10 cellular contexts compared by ENCODE assay signal in the genomic region with DNA sequence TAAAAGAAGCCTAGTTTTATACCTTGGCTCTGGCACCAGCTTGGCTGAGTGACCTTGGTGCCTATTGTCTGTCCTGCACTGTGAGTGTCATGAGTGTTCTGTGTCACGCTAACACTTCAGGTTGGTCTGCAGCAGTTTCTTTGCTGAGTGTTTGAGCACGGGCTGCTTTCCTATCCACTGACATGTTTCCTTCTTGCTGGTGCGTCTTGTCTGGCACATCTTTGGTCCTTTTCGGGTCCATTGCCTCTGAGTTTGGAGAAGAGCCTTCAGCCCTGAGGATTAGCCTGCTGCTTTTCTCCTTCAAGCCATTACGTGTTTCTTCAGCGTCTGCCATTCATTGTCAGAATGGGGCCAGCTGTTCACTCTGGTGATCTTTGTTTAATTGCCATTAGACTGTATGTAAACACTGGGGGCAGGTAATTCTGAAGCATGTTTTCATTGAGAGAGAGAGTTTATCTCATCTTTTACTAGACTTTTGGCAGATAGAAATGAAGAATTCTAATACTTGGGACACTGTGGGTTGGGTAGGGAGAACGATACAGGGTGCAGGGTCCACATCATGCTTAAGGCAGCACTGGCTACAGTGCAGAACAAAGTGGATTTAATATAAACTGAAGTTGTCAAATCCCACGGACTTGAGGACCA. TPM values are rescaled to one million over a fixed set of nuclear protein-coding genes. Genes with fewer than 3 reads are reported as not detected.
DNase-seq lines count a peak whose midpoint lies in the region; ATAC-seq, FAIRE-seq and TF ChIP-seq lines count a peak whose summit lies in the region.
"Had no signal": no experiment of that assay in that cellular context is flagged by ENCODE, and none has a peak within 500 bp of the region (broad histone marks: within the 10 kb centered on the region; RNA-seq: fewer than 3 reads in every experiment).

No MANE protein-coding gene starts in this region.

- H3K9me3 Mint-ChIP-seq in effector memory CD8-positive, alpha-beta T cell: no peaks in the 10 kb centered on the region

- H3K36me3 Mint-ChIP-seq in effector memory CD8-positive, alpha-beta T cell (ENCODE audit: insufficient read depth): no peaks in the 10 kb centered on the region

- H3K27ac Mint-ChIP-seq in effector memory CD8-positive, alpha-beta T cell: no peak overlapping the region

- in situ Hi-C loops in GM13976 (cut with MboI; ENCODE audit: low sequenced_read_pairs, unreplicated experiment): no loop called here

- no peak for FAIRE-seq in kidney (lab: Jason Lieb, UNC)
- FAIRE-seq: GM12891 had no signal

- no peak overlapping the region for H3K4me3 Mint-ChIP-seq in effector memory CD8-positive, alpha-beta T cell

- intact Hi-C loops in adrenal gland (cut with DNase I) (no loop called here), kidney (cut with DNase I) (no loop called here), thyroid gland (cut with DNase I) (no loop called here)

- H3K4me3 ChIP-seq in adrenal gland (no peak overlapping the region), kidney (ENCODE audit: low read length in 2 of 2) (peak overlapping the region; percentile 4 to 18), thyroid gland (replicated peaks in 1 of 3) (no peak overlapping the region)

- TF ChIP-seq CTCF in adrenal gland (IDR thresholded peaks at IDR 0.05) (no peak), kidney (IDR thresholded peaks at IDR 0.05; ENCODE audit: borderline replicate concordance, extremely low read depth, insufficient read depth) (no peak), thyroid gland (IDR thresholded peaks at IDR 0.05) (no peak), GM13976 (IDR thresholded peaks at IDR 0.05; ENCODE audit: borderline replicate concordance, control extremely low read depth, extremely low read depth, insufficient read depth, missing control alignments) (no peak)

- peak; percentile 22 for DNase-seq in DMS153 (lab: John Stamatoyannopoulos, UW)
- no peak for DNase-seq in DMS153 treated with DMSO at 0.1 percent for 48 hours (lab: John Stamatoyannopoulos, UW; ENCODE audit: unreplicated experiment)
- peak; percentile 31 to 65 (median 55) for DNase-seq in adrenal gland
- no peak for DNase-seq in kidney
- peak; percentile 84 to 86 for DNase-seq in thyroid gland
- no peak for DNase-seq in effector memory CD8-positive, alpha-beta T cell
- no peak for DNase-seq in GM13976 (ENCODE audit: low spot score)

- peaks cover 0 to 11% of the 10 kb centered on the region in 2 donors for H3K4me1 ChIP-seq in adrenal gland (replicated peaks in 1 of 2)
- peaks cover 4 to 18% of the 10 kb centered on the region in 2 donors for H3K4me1 ChIP-seq in kidney (ENCODE audit: control insufficient read depth in 1 of 2, insufficient read depth in 1 of 2, low read depth in 1 of 2, low read length in 2 of 2)
- H3K4me1 ChIP-seq in thyroid gland: peaks cover 11 to 17% of the 10 kb centered on the region in 2 donors

- H3K27me3 Mint-ChIP-seq in effector memory CD8-positive, alpha-beta T cell: no peaks in the 10 kb centered on the region

- no peak for ATAC-seq in effector memory CD8-positive, alpha-beta T cell (replicated peaks)
- no peak for ATAC-seq in HG02938 (IDR thresholded peaks at IDR 0.05; ENCODE audit: unreplicated experiment)

- H3K4me1 Mint-ChIP-seq in effector memory CD8-positive, alpha-beta T cell (ENCODE audit: low read depth in 2 of 2): no peaks in the 10 kb centered on the region

- H3K27me3 ChIP-seq in adrenal gland (no peaks in the 10 kb centered on the region), thyroid gland (no peaks in the 10 kb centered on the region)

- 57 to 74% (median 65%) methylated on average over 8 of the region's 8 CpGs for WGBS in adrenal gland, 4 donors
- WGBS in thyroid gland, 2 donors: 21 to 31% methylated on average over 8 of the region's 8 CpGs

- no peak for TF ChIP-seq POLR2A in adrenal gland (IDR thresholded peaks at IDR 0.05)
- peak in 1 of 2 donors; percentile 24 for TF ChIP-seq POLR2A in thyroid gland (IDR thresholded peaks at IDR 0.05)

- peak overlapping the region in 1 of 2 donors; percentile 38 for H3K9ac ChIP-seq in kidney (ENCODE audit: low read length in 2 of 2)

- H3K36me3 ChIP-seq in adrenal gland (replicated peaks in 1 of 2): no peaks in the 10 kb centered on the region
- no peaks in the 10 kb centered on the region for H3K36me3 ChIP-seq in kidney (ENCODE audit: control insufficient read depth in 1 of 2, insufficient read depth in 2 of 2, low read length in 2 of 2)
- no peaks in the 10 kb centered on the region for H3K36me3 ChIP-seq in thyroid gland

- H3K27ac ChIP-seq in adrenal gland (no peak overlapping the region), kidney (ENCODE audit: low read depth in 2 of 2, low read length in 2 of 2) (peak overlapping the region; percentile 68 to 69), thyroid gland (peak overlapping the region; percentile 76 to 92 (median 82))
- H3K27ac ChIP-seq: 22Rv1 had no signal

- H3K9me3 ChIP-seq in adrenal gland (replicated peaks in 1 of 3): no peaks in the 10 kb centered on the region
- H3K9me3 ChIP-seq in kidney (ENCODE audit: control insufficient read depth in 1 of 2, low read length in 2 of 2): no peaks in the 10 kb centered on the region
- H3K9me3 ChIP-seq in thyroid gland: no peaks in the 10 kb centered on the region

RNA-seq across cellular contexts. Expression of gene LRRC28, which starts 55.5 kb away (rescaled TPM):
- total RNA-seq in adrenal gland: 10 to 100 TPM; 17.8 to 49.8 (median 23.3) TPM
- 10 to 100 TPM in 1 of 3 donors, 1 to 10 TPM in 2; 4.4 to 20.6 (median 7.0) TPM for polyA plus RNA-seq in adrenal gland
- 25.5 TPM for total RNA-seq in kidney
- 34.7 TPM for polyA plus RNA-seq in kidney (ENCODE audit: insufficient read depth, low read depth, low replicate concordance)
- total RNA-seq in thyroid gland: 10 to 100 TPM; 36.1 to 51.6 (median 44.8) TPM

RNA-seq across cellular contexts. Expression of gene TTC23, which starts 57.4 kb away (rescaled TPM):
- total RNA-seq in adrenal gland: 10 to 100 TPM; 11.1 to 42.0 (median 25.6) TPM
- 10 to 100 TPM; 10.9 to 20.4 (median 16.2) TPM for polyA plus RNA-seq in adrenal gland
- 23.6 TPM for total RNA-seq in kidney
- 11.2 TPM for polyA plus RNA-seq in kidney (ENCODE audit: insufficient read depth, low read depth, low replicate concordance)
- total RNA-seq in thyroid gland: 10 to 100 TPM; 19.9 to 45.3 (median 34.0) TPM

Comparison
In these comparisons a context has a peak if more than half of its experiments do, and no peak if none do; other contexts are left out.
1. DNase-seq: peak in DMS153 (single experiment), adrenal gland (7 of 7) and thyroid gland (2 of 2); none in DMS153 treated with DMSO at 0.1 percent for 48 hours (single experiment), kidney (single experiment), effector memory CD8-positive, alpha-beta T cell (0 of 3) and GM13976 (single experiment).
2. H3K27ac ChIP-seq: peak in kidney (2 of 2) and thyroid gland (3 of 3); none in adrenal gland (0 of 5).
3. H3K4me3 ChIP-seq: peak in kidney (2 of 2); none in adrenal gland (0 of 4) and thyroid gland (0 of 3).